Comparison of ENCODE assay signal across 15 cellular contexts in the genomic region with DNA sequence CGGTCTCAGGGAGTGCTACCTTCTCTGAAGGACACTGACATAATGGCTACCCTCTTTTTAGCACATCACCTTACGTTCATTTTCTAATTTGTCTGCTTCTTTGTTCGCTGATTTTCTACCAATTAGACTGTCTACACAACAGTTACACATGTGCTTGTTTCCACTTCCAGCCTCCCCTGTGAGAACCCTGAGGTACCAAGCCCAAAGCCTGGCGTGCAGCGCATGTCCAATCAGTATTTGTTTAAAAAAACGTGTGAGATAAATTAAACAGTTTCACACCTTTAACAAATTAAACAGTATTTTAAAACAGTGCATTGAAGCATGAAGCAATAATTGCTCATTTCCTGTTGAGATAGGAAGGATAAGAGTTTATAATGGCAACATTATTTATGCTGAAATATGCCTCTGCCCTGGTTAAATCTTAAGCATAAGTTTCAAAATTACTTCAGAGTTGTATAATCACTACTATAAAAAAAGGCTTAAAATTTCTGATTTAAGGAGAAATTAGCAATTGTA.
DNase-seq lines count a peak whose midpoint lies in the region; ATAC-seq and TF ChIP-seq lines count a peak whose summit lies in the region.
"Had no signal": no experiment of that assay in that cellular context is flagged by ENCODE, and none has a peak within 500 bp of the region (broad histone marks: within the 10 kb centered on the region; RNA-seq: fewer than 3 reads in every experiment).

No MANE protein-coding gene starts in this region.

- peak overlapping the region; percentile 1; the same call in 1 of the 2 replicates for H3K4me2 ChIP-seq in BLaER1
- H3K4me2 ChIP-seq in OCI-LY7 (ENCODE audit: low read length), result 0 out of 2 replicates have a peak overlapping the region, but pooled peaks have one; percentile 15

- H3K4me3 ChIP-seq in BLaER1 (no peak overlapping the region), OCI-LY7 (ENCODE audit: low read depth, low read length, poor library complexity, severe bottlenecking) (no peak overlapping the region)

- no peak overlapping the region for H2AFZ ChIP-seq in OCI-LY7 (ENCODE audit: low read length)

- no peak for ATAC-seq in HG02884 (IDR thresholded peaks at IDR 0.05; ENCODE audit: unreplicated experiment)

- H3K4me1 ChIP-seq in BLaER1 (peaks cover 6% of the 10 kb centered on the region; the same call in 1 of the 2 replicates), OCI-LY7 (ENCODE audit: insufficient read depth, low read length, poor library complexity, severe bottlenecking) (peaks cover 12% of the 10 kb centered on the region)
- H3K4me1 ChIP-seq: BE2C had no signal

- H3K79me2 ChIP-seq in OCI-LY7 (ENCODE audit: insufficient read depth, low read depth, low read length), result no peaks in the 10 kb centered on the region

- POLR2A ChIA-PET in OCI-LY7 (lab: Charles Lee), result interaction anchor here (0.7 kb wide), 1 partner anchor 128 kb away, joined by 3 read pairs; no protein-coding TSS in a partner anchor

- H3K4me3 Mint-ChIP-seq in immature natural killer cell, result peak overlapping the region in 1 of 5 donors; percentile 34
- H3K4me3 Mint-ChIP-seq: CD8-positive, alpha-beta memory T cell; IgD-negative memory B cell had no signal

- BruUV-seq in OCI-LY7 (replicated peaks; lab: Mats Ljungman, UMichigan), result TSS peak; percentile 37

- no peaks in the 10 kb centered on the region for H3K27me3 Mint-ChIP-seq in immature natural killer cell (ENCODE audit: low read depth in 3 of 3)
- H3K27me3 Mint-ChIP-seq: IgD-negative memory B cell had no signal

- peaks cover 0 to 3% (median 1%) of the 10 kb centered on the region in 3 donors for H3K36me3 Mint-ChIP-seq in immature natural killer cell

- H3K9me3 ChIP-seq in BLaER1 (no peaks in the 10 kb centered on the region), OCI-LY7 (ENCODE audit: low read length) (no peaks in the 10 kb centered on the region)
- H3K9me3 ChIP-seq: BE2C had no signal

- CTCF ChIA-PET in OCI-LY7 (lab: Charles Lee; ENCODE audit: unreplicated experiment), result no interaction called here

- H3K36me3 ChIP-seq in BLaER1 (no peaks in the 10 kb centered on the region), OCI-LY7 (ENCODE audit: insufficient read depth, low read length) (no peaks in the 10 kb centered on the region)
- H3K36me3 ChIP-seq: BE2C had no signal

- H3K4me1 Mint-ChIP-seq in immature natural killer cell, result peaks cover 38 to 63% of the 10 kb centered on the region in 2 donors

- H3K9ac ChIP-seq in BLaER1, result no peak overlapping the region

- H3K27me3 ChIP-seq in BLaER1, result no peaks in the 10 kb centered on the region
- H3K27me3 ChIP-seq: BE2C had no signal

- TF ChIP-seq CTCF in OCI-LY7 (conservative IDR thresholded peaks at IDR 0.05; ENCODE audit: low read length), result no peak

- intact Hi-C loops in OCI-LY7 (cut with micrococcal nuclease; ENCODE audit: unreplicated experiment), result no loop called here

- H4K20me1 ChIP-seq in BLaER1 (no peaks in the 10 kb centered on the region), OCI-LY7 (ENCODE audit: insufficient read depth, low read length) (no peaks in the 10 kb centered on the region)

- H3K9me2 ChIP-seq in OCI-LY7 (ENCODE audit: insufficient read depth, low read length), result no peaks in the 10 kb centered on the region

- H3K27ac ChIP-seq in BLaER1, result no peak overlapping the region
- no peak overlapping the region for H3K27ac ChIP-seq in OCI-LY7 (ENCODE audit: low read depth, low read length, poor library complexity, severe bottlenecking)

- peak overlapping the region in 5 of 6 donors; percentile 40 to 79 (median 65) for H3K27ac Mint-ChIP-seq in immature natural killer cell
- H3K27ac Mint-ChIP-seq: IgD-negative memory B cell had no signal

- peak in 2 of 3 experiments; percentile 76 to 93 for DNase-seq in NCI-H1417 (lab: John Stamatoyannopoulos, UW)
- no peak for DNase-seq in OCI-LY7 (ENCODE audit: low spot score)
- no peak for DNase-seq in immature natural killer cell
- DNase-seq in NCI-H187 (lab: John Stamatoyannopoulos, UW), result no peak
- DNase-seq in cerebellar cortex (ENCODE audit: low spot score), result no peak
- DNase-seq in SIG-M5 (lab: John Stamatoyannopoulos, UW), result no peak
- DNase-seq: BE2C; CD8-positive, alpha-beta memory T cell; DMS 273 treated with DMSO at 0.1 percent for 48 hours; H7; NCI-H1436; NCI-H82 had no signal

- no peaks in the 10 kb centered on the region for H3K9me3 Mint-ChIP-seq in immature natural killer cell
- H3K9me3 Mint-ChIP-seq: CD8-positive, alpha-beta memory T cell; IgD-negative memory B cell had no signal

Comparison
In these comparisons a context has a peak if more than half of its experiments do, and no peak if none do; other contexts are left out.
1. DNase-seq: peak in NCI-H1417 (2 of 3); none in OCI-LY7 (single experiment), immature natural killer cell (0 of 3), NCI-H187 (0 of 2), cerebellar cortex (single experiment) and SIG-M5 (single experiment).